ENCODE assay signal across 17 cellular contexts in the genomic region with DNA sequence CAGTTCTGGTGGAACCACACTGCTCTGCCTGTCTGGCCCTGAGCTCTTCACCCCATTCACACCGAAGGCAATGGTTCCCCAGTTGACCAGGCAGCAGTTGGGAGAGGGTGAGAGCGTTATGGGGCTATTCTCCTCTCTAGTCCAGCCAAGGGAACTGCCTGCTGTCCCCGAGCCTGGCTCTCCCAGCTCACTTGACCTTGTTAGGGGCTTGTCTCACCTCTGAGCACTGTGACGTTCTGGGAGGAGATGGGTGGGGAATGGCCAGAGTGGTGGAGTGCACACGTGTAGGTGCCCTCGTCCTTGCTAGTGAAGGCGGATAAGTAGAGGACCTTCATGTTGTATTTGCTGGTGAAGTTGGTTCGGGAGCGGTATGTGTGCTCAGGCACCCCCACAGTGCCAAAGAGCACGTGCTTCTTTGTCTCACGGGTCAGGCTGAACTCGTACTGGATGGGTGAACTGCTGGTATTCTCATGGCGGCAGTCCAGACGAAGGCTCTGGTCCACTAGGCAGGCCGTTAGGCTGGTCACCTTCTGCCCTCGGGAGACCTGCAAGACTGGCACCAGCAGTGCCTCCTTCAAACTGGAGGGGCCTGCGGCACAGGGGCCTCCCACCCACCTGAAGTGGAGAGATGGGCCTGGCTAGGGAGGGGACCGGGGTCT. TPM values are rescaled to one million over a fixed set of nuclear protein-coding genes. Genes with fewer than 3 reads are reported as not detected.
DNase-seq lines count a peak whose midpoint lies in the region; ATAC-seq and TF ChIP-seq lines count a peak whose summit lies in the region.
"Had no signal": no experiment of that assay in that cellular context is flagged by ENCODE, and none has a peak within 500 bp of the region (broad histone marks: within the 10 kb centered on the region; RNA-seq: fewer than 3 reads in every experiment).

No MANE protein-coding gene starts in this region.

- H3K27me3 ChIP-seq in H9 (ENCODE audit: insufficient read depth, low read length), result no peaks in the 10 kb centered on the region
- no peaks in the 10 kb centered on the region for H3K27me3 ChIP-seq in naive thymus-derived CD4-positive, alpha-beta T cell (ENCODE audit: control insufficient read depth in 2 of 2, insufficient read depth in 2 of 2, low read length in 2 of 2)
- H3K27me3 ChIP-seq: ovary had no signal

- no peak overlapping the region for H3T11ph ChIP-seq in H9 (ENCODE audit: low read length)

- H2AFZ ChIP-seq in H9 (ENCODE audit: low read length), result no peak overlapping the region

- H2BK15ac ChIP-seq in H9 (ENCODE audit: low read depth, low read length), result no peak overlapping the region

- peaks cover 8% of the 10 kb centered on the region; the same call in 1 of the 2 replicates for H3K79me2 ChIP-seq in H9 (ENCODE audit: insufficient read depth, low read length)

- POLR2A ChIA-PET in naive thymus-derived CD4-positive, alpha-beta T cell (lab: Charles Lee), result no interaction called here

- H3K27ac Mint-ChIP-seq in H9, result peak overlapping the region in 2 of 3 experiments; percentile 38 to 68; a peak in 4 of 7 replicates
- H3K27ac Mint-ChIP-seq in T-helper 17 cell, result no peak overlapping the region
- H3K27ac Mint-ChIP-seq in naive thymus-derived CD4-positive, alpha-beta T cell, result no peak overlapping the region
- H3K27ac Mint-ChIP-seq: activated naive CD8-positive, alpha-beta T cell treated with anti-CD3 and anti-CD28 coated beads, Interleukin-2, amount 50 U/mL, for 24 hours; activated T-helper 17 cell treated with anti-CD3 and anti-CD28 coated beads, Interleukin-2, amount 50 U/mL, for 72 hours had no signal

- H3K27me3 Mint-ChIP-seq in H9 (ENCODE audit: low read depth), result peaks cover 6% of the 10 kb centered on the region
- peaks cover 66% of the 10 kb centered on the region for H3K27me3 Mint-ChIP-seq in T-helper 17 cell
- peaks cover 39 to 49% (median 48%) of the 10 kb centered on the region in 5 donors for H3K27me3 Mint-ChIP-seq in naive thymus-derived CD4-positive, alpha-beta T cell

- peak overlapping the region; percentile 21; the same call in 1 of the 2 replicates for H3K14ac ChIP-seq in H9 (ENCODE audit: insufficient read depth, low read length)

- no peak overlapping the region for H4K91ac ChIP-seq in H9 (ENCODE audit: insufficient read length, low read depth, low read length)

- peaks cover 12% of the 10 kb centered on the region; the same call in 1 of the 2 replicates for H3K4me1 ChIP-seq in H9 (ENCODE audit: insufficient read depth, low read length)
- no peaks in the 10 kb centered on the region for H3K4me1 ChIP-seq in naive thymus-derived CD4-positive, alpha-beta T cell (ENCODE audit: control insufficient read depth in 2 of 2, insufficient read depth in 2 of 2, low read length in 2 of 2)

- CTCF ChIA-PET in naive thymus-derived CD4-positive, alpha-beta T cell (lab: Charles Lee), result no interaction called here

- H3K4me3 ChIP-seq in naive thymus-derived CD4-positive, alpha-beta T cell (ENCODE audit: low read length), result no peak overlapping the region
- H3K4me3 ChIP-seq: BLaER1, mucosa of descending colon, ovary had no signal

- no peak overlapping the region for H2BK12ac ChIP-seq in H9 (ENCODE audit: insufficient read length, low read depth, low read length)

- H4K5ac ChIP-seq in H9 (ENCODE audit: insufficient read length, low read depth, low read length), result no peak overlapping the region

- no peak overlapping the region for H4K8ac ChIP-seq in H9 (replicated peaks; ENCODE audit: insufficient read length, low read depth, low read length)

- H3K4me1 Mint-ChIP-seq in H9, result peaks cover 47 to 51% of the 10 kb centered on the region in 2 experiments
- H3K4me1 Mint-ChIP-seq in T-helper 17 cell, result peaks cover 21% of the 10 kb centered on the region
- peaks cover 4 to 19% (median 12%) of the 10 kb centered on the region in 7 donors for H3K4me1 Mint-ChIP-seq in naive thymus-derived CD4-positive, alpha-beta T cell

- H3K9ac ChIP-seq in H9 (ENCODE audit: extremely low read depth, insufficient read length, low read length), result no peak overlapping the region
- H3K9ac ChIP-seq: BLaER1 had no signal

- no peaks in the 10 kb centered on the region for H3K79me1 ChIP-seq in H9 (ENCODE audit: insufficient read depth, low read depth, low read length, poor library complexity, severe bottlenecking)

- ATAC-seq in T-helper 17 cell, result no peak
- no peak for ATAC-seq in naive thymus-derived CD4-positive, alpha-beta T cell
- ATAC-seq: activated naive CD8-positive, alpha-beta T cell treated with anti-CD3 and anti-CD28 coated beads, Interleukin-2, amount 50 U/mL, for 24 hours; activated T-helper 17 cell treated with anti-CD3 and anti-CD28 coated beads, Interleukin-2, amount 50 U/mL, for 72 hours; mucosa of descending colon had no signal

- no peak overlapping the region for H2AK5ac ChIP-seq in H9 (ENCODE audit: insufficient read length, low read length)

- H3K4me3 Mint-ChIP-seq in H9 (peak overlapping the region; percentile 95 to 97), T-helper 17 cell (no peak overlapping the region)
- peak overlapping the region in 1 of 10 donors; percentile 51 for H3K4me3 Mint-ChIP-seq in naive thymus-derived CD4-positive, alpha-beta T cell
- H3K4me3 Mint-ChIP-seq: activated naive CD8-positive, alpha-beta T cell treated with anti-CD3 and anti-CD28 coated beads, Interleukin-2, amount 50 U/mL, for 24 hours; activated T-helper 17 cell treated with anti-CD3 and anti-CD28 coated beads, Interleukin-2, amount 50 U/mL, for 72 hours had no signal

- H3K9me3 Mint-ChIP-seq in H9, result no peaks in the 10 kb centered on the region; a peak in 2 of 5 replicates
- no peaks in the 10 kb centered on the region for H3K9me3 Mint-ChIP-seq in naive thymus-derived CD4-positive, alpha-beta T cell
- H3K9me3 Mint-ChIP-seq: activated naive CD8-positive, alpha-beta T cell treated with anti-CD3 and anti-CD28 coated beads, Interleukin-2, amount 50 U/mL, for 24 hours; activated T-helper 17 cell treated with anti-CD3 and anti-CD28 coated beads, Interleukin-2, amount 50 U/mL, for 72 hours had no signal

- no CpG with 5 or more reads among the region's 18 CpGs for WGBS in H9 (ENCODE audit: extremely low coverage, insufficient read length, low lambda C conversion rate)

- peak overlapping the region; percentile 21 for H3K27ac ChIP-seq in H9 (ENCODE audit: insufficient read length, low read depth, low read length)
- peak overlapping the region; percentile 7 for H3K27ac ChIP-seq in caudate nucleus (ENCODE audit: low read depth, low read length)
- H3K27ac ChIP-seq in temporal lobe (ENCODE audit: low read depth, low read length), result peak overlapping the region; percentile 40
- no peak overlapping the region for H3K27ac ChIP-seq in naive thymus-derived CD4-positive, alpha-beta T cell (ENCODE audit: low read depth, low read length)
- H3K27ac ChIP-seq: BLaER1, ovary had no signal

- peaks cover 3% of the 10 kb centered on the region for H3K23me2 ChIP-seq in H9 (ENCODE audit: insufficient read length, low read depth, low read length, poor library complexity, severe bottlenecking)

- no peak for TF ChIP-seq CTCF in H9 (conservative IDR thresholded peaks at IDR 0.05)

- peaks cover 2% of the 10 kb centered on the region for H4K20me1 ChIP-seq in H9 (ENCODE audit: control insufficient read depth, insufficient read depth, insufficient read length)

- H3K36me3 Mint-ChIP-seq in H9 (ENCODE audit: insufficient read depth in 1 of 3, low read depth in 3 of 3) (peaks cover 28 to 44% (median 39%) of the 10 kb centered on the region in 3 experiments), T-helper 17 cell (ENCODE audit: low read depth) (peaks cover 6% of the 10 kb centered on the region)
- peaks cover 0 to 3% (median 0%) of the 10 kb centered on the region in 5 donors for H3K36me3 Mint-ChIP-seq in naive thymus-derived CD4-positive, alpha-beta T cell

- H3K36me3 ChIP-seq in naive thymus-derived CD4-positive, alpha-beta T cell (ENCODE audit: control insufficient read depth in 2 of 3, insufficient read depth in 3 of 3, low read length in 3 of 3), result no peaks in the 10 kb centered on the region
- H3K36me3 ChIP-seq: BLaER1, ovary had no signal

- H2BK5ac ChIP-seq in H9 (ENCODE audit: insufficient read length, low read length), result no peak overlapping the region

- no peak for DNase-seq in H9
- peak in 2 of 61 donors; percentile 20 to 24 for DNase-seq in caudate nucleus (lab: John Stamatoyannopoulos, UW)
- DNase-seq in kidney tubule cell (ENCODE audit: low spot score), result peak; percentile 90
- no peak for DNase-seq in T-helper 17 cell
- no peak for DNase-seq in dermis blood vessel endothelial cell
- no peak for DNase-seq in naive thymus-derived CD4-positive, alpha-beta T cell
- DNase-seq: activated naive CD8-positive, alpha-beta T cell treated with anti-CD3 and anti-CD28 coated beads, Interleukin-2, amount 50 U/mL, for 24 hours; effector CD4-positive, alpha-beta T cell; mucosa of descending colon; NCI-H1436; NCI-H748 treated with DMSO at 0.1 percent for 48 hours; ovary; stimulated activated CD4-positive, alpha-beta T cell treated with anti-CD3 and anti-CD28 coated beads, Interleukin-1b, Interleukin-23, amount 100 ng/mL, for 48 hours had no signal

- H3K9me3 ChIP-seq in H9 (ENCODE audit: control insufficient read depth, low read depth, low read length) (no peaks in the 10 kb centered on the region), T-helper 17 cell (ENCODE audit: control insufficient read depth, low read length, poor library complexity, severe bottlenecking) (no peaks in the 10 kb centered on the region)
- no peaks in the 10 kb centered on the region for H3K9me3 ChIP-seq in naive thymus-derived CD4-positive, alpha-beta T cell (ENCODE audit: control insufficient read depth in 2 of 3, low read length in 3 of 3)
- H3K9me3 ChIP-seq: BLaER1, mucosa of descending colon, ovary had no signal

- H3K4ac ChIP-seq in H9 (ENCODE audit: low read depth, low read length), result no peak overlapping the region

- H3K56ac ChIP-seq in H9 (ENCODE audit: insufficient read length, low read depth, low read length), result no peak overlapping the region

- no peak overlapping the region for H2BK20ac ChIP-seq in H9 (ENCODE audit: low read depth, low read length, poor library complexity, severe bottlenecking)

- no peak overlapping the region for H2BK120ac ChIP-seq in H9 (ENCODE audit: low read depth, low read length, poor library complexity, severe bottlenecking)

- no peak overlapping the region for H3K18ac ChIP-seq in H9 (ENCODE audit: insufficient read length, low read depth, low read length)

- no peak overlapping the region for H3K4me2 ChIP-seq in H9 (ENCODE audit: insufficient read depth, insufficient read length, low read length)
- H3K4me2 ChIP-seq: BLaER1 had no signal

- no peak overlapping the region for H3K23ac ChIP-seq in H9 (ENCODE audit: insufficient read length, low read depth, low read length)

- intact Hi-C loops in naive thymus-derived CD4-positive, alpha-beta T cell (cut with micrococcal nuclease), result no loop called here

RNA-seq across cellular contexts. Expression of a gene that starts 3.0 kb away (rescaled TPM):
- total RNA-seq in H9 (2021) (176 and 184 TPM in 2 replicates), temporal lobe (21.4 TPM), T-helper 17 cell (under 1 TPM in 1 of 2 donors, not detected in 1; 0.20 TPM), dermis blood vessel endothelial cell (0.28 and 1.0 TPM in 2 replicates)
- total RNA-seq in naive thymus-derived CD4-positive, alpha-beta T cell, result 1 to 10 TPM in 1 of 5 experiments, not detected in 4; 2.2 TPM
- polyA plus RNA-seq in naive thymus-derived CD4-positive, alpha-beta T cell, result not detected
- total RNA-seq: MCF 10A had no signal

RNA-seq across cellular contexts. Expression of a gene that starts 38.5 kb away (rescaled TPM):
- total RNA-seq in H9 (2021) (5.7 and 7.6 TPM in 2 replicates), temporal lobe (0.74 TPM), T-helper 17 cell (1 to 10 TPM; 1.7 to 5.2 TPM), dermis blood vessel endothelial cell (0.33 and 1.2 TPM in 2 replicates)
- 1 to 10 TPM in 1 of 5 experiments, under 1 TPM in 4; 0.07 to 1.1 (median 0.43) TPM for total RNA-seq in naive thymus-derived CD4-positive, alpha-beta T cell
- polyA plus RNA-seq in naive thymus-derived CD4-positive, alpha-beta T cell, result under 1 TPM; 0.26 to 0.50 TPM

Comparison
In these comparisons a context has a peak if more than half of its experiments do, and no peak if none do; other contexts are left out.
1. H3K27ac Mint-ChIP-seq: peak in H9 (2 of 3); none in T-helper 17 cell (single experiment) and naive thymus-derived CD4-positive, alpha-beta T cell (0 of 9).